Comparison of ENCODE assay signal across 13 cellular contexts in the genomic region with DNA sequence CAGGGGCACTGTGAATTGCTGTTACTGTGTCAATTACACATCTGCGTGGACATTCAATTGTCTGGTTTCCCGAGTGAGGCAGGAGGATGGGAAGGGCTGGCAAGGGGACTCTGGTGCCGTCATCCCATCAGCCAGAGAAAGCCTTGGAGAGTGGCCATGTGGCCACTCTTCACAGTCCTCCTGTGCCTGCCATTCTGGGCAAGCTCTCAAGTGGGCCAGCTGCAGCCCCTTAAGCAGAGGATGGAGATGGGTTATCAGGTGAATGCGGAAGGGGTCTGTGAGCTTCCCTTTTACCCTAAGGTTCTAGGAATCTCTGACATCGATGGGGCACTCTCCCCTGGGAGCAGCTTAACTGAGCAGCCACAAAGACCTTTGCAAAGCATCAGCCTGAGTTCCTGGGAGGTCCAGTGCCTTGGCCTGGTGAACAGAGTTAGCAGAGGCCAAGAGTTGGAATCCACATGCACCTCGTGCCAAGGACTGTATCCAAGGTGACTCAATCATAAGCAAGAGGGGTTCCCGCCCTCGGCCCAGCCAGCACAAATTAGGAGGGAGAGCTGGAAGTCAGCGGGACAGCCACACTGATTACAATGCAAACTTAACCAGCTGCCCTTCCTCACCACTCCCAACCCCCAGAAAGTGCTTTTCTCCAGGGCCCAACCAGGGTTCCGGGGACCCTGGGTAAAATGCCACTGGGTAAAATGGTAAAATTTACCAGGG.
A peak's percentile ranks its signal among the peaks of the same experiment; 100 is the strongest.
DNase-seq lines count a peak whose midpoint lies in the region; ATAC-seq and TF ChIP-seq lines count a peak whose summit lies in the region.
"Had no signal": no experiment of that assay in that cellular context is flagged by ENCODE, and none has a peak within 500 bp of the region (broad histone marks: within the 10 kb centered on the region; RNA-seq: fewer than 3 reads in every experiment).

No MANE protein-coding gene starts in this region.

- no peak for TF ChIP-seq CTCF in SK-N-SH (IDR thresholded peaks at IDR 0.05)

- 20% methylated on average over 7 of the region's 10 CpGs for WGBS in SK-N-SH (ENCODE audit: low lambda C conversion rate)

- H3K27ac ChIP-seq in SK-N-SH (ENCODE audit: low read depth in 2 of 2, low read length in 1 of 2) = peak overlapping the region in 1 of 2 experiments; percentile 94; a peak in 2 of 4 replicates
- H3K27ac ChIP-seq: adrenal gland, uterus had no signal

- H3K9me2 ChIP-seq in SK-N-SH = no peaks in the 10 kb centered on the region

- H3K9me3 ChIP-seq in SK-N-SH = no peaks in the 10 kb centered on the region
- no peaks in the 10 kb centered on the region for H3K9me3 ChIP-seq in iPS-15b (ENCODE audit: control insufficient read depth, insufficient read depth, low read length)
- H3K9me3 ChIP-seq: adrenal gland, HAP-1, uterus had no signal

- H3K9ac ChIP-seq in SK-N-SH (no peak overlapping the region), iPS-15b (ENCODE audit: low read depth, low read length) (no peak overlapping the region)

- no peak overlapping the region for H2AFZ ChIP-seq in SK-N-SH (ENCODE audit: low read depth)

- CTCF ChIA-PET in SK-N-SH (lab: Yijun Ruan, JAX) = interaction anchor here (0.7 to 1.5 kb wide), 5 partner anchors 10 to 739 kb away, joined by 3 to 5 read pairs (median 3); no protein-coding TSS in a partner anchor

- POLR2A ChIA-PET in SK-N-SH (lab: Yijun Ruan, JAX) = interaction anchor here (0.6 to 1.8 kb wide), 6 partner anchors 18 to 195 kb away, joined by 3 to 8 read pairs (median 3); no protein-coding TSS in a partner anchor

- H3K4me1 ChIP-seq in SK-N-SH (ENCODE audit: control insufficient read depth in 1 of 2, insufficient read depth in 2 of 2, low read depth in 1 of 2, low read length in 1 of 2) (peaks cover 0 to 49% of the 10 kb centered on the region in 2 experiments; a peak in 1 of 4 replicates), iPS-15b (ENCODE audit: control insufficient read depth, insufficient read depth, low read length) (peaks cover 19% of the 10 kb centered on the region)
- H3K4me1 ChIP-seq: adrenal gland, HAP-1 had no signal

- no peak; the same call in 1 of the 2 replicates for TF ChIP-seq RAD21 in SK-N-SH (IDR thresholded peaks at IDR 0.05; ENCODE audit: low read length)

- peak in 1 of 2 experiments; percentile 82; a peak in 2 of 4 replicates for TF ChIP-seq EP300 in SK-N-SH (IDR thresholded peaks at IDR 0.05; ENCODE audit: borderline replicate concordance in 1 of 2, low read depth in 1 of 2, low read length in 1 of 2)

- H3K4me3 ChIP-seq in SK-N-SH (ENCODE audit: low read depth in 2 of 2, low read length in 1 of 2) (no peak overlapping the region), iPS-15b (ENCODE audit: low read depth, low read length) (peak overlapping the region; percentile 59)
- H3K4me3 ChIP-seq: adrenal gland, HAP-1, uterus had no signal

- no peaks in the 10 kb centered on the region for H4K20me1 ChIP-seq in SK-N-SH (ENCODE audit: insufficient read depth)

- H3K36me3 ChIP-seq in SK-N-SH (replicated peaks in 1 of 2; ENCODE audit: control insufficient read depth in 1 of 2, insufficient read depth in 2 of 2, low read length in 1 of 2) = no peaks in the 10 kb centered on the region
- no peaks in the 10 kb centered on the region for H3K36me3 ChIP-seq in iPS-15b (ENCODE audit: control insufficient read depth, insufficient read depth, low read length)
- H3K36me3 ChIP-seq: adrenal gland, HAP-1, uterus had no signal

- H3K79me2 ChIP-seq in SK-N-SH (ENCODE audit: insufficient read depth) = no peaks in the 10 kb centered on the region

- H3K4me2 ChIP-seq in SK-N-SH = no peak overlapping the region

- no peaks in the 10 kb centered on the region for H3F3A ChIP-seq in SK-N-SH (replicated peaks; ENCODE audit: insufficient read depth)

- ATAC-seq in SK-N-SH treated with all-trans-retinoic acid at 6 μM for 48 hours (no peak), HG02938 (IDR thresholded peaks at IDR 0.05; ENCODE audit: unreplicated experiment) (no peak), HG02981 (IDR thresholded peaks at IDR 0.05; ENCODE audit: unreplicated experiment) (no peak)
- ATAC-seq: activated T-cell treated with anti-CD3 and anti-CD28 coated beads, Interleukin-2, amount 50 U/mL, for 4 hours had no signal

- intact Hi-C loops in posterior vena cava (cut with DNase I) = no loop called here

- H3K27me3 ChIP-seq in SK-N-SH (ENCODE audit: insufficient read depth) (no peaks in the 10 kb centered on the region; the same call in 1 of the 2 replicates), iPS-15b (ENCODE audit: control insufficient read depth, insufficient read depth, low read length) (peaks cover 72% of the 10 kb centered on the region)

- DNase-seq in SK-N-SH (peak; percentile 73), amygdala (lab: John Stamatoyannopoulos, UW) (peak in 41 of 56 donors; percentile 9 to 73 (median 38)), superior temporal gyrus (ENCODE audit: extremely low spot score) (peak; percentile 25), posterior vena cava (ENCODE audit: low spot score) (no peak)
- DNase-seq: activated CD4-positive, CD25-positive, alpha-beta regulatory T cell; activated T-cell treated with anti-CD3 and anti-CD28 coated beads, Interleukin-2, amount 50 U/mL, for 4 hours; adrenal gland had no signal

TF ChIP-seq in SK-N-SH, 30 proteins besides CTCF, POLR2A, EP300 and RAD21:
- TF ChIP-seq CHD2 (IDR thresholded peaks at IDR 0.05; ENCODE audit: low read length, partially characterized antibody) = no peak
- TF ChIP-seq TEAD4 (IDR thresholded peaks at IDR 0.05; ENCODE audit: borderline replicate concordance, insufficient read depth) = no peak
- TF ChIP-seq RCOR1 (IDR thresholded peaks at IDR 0.05; ENCODE audit: low read length) = no peak
- TF ChIP-seq YY1 (IDR thresholded peaks at IDR 0.05; ENCODE audit: low read depth) = no peak
- TF ChIP-seq RFX5 (IDR thresholded peaks at IDR 0.05; ENCODE audit: low read length) = no peak
- TF ChIP-seq GABPA (IDR thresholded peaks at IDR 0.05; ENCODE audit: low read depth) = no peak
- peak; percentile 21; the same call in 1 of the 2 replicates for TF ChIP-seq MXI1 (IDR thresholded peaks at IDR 0.05; ENCODE audit: low read depth, low read length)
- TF ChIP-seq POLR2AphosphoS5 (IDR thresholded peaks at IDR 0.05; ENCODE audit: low read depth, low read length) = no peak
- TF ChIP-seq JUND (IDR thresholded peaks at IDR 0.05) = no peak
- TF ChIP-seq TCF12 (IDR thresholded peaks at IDR 0.05) = no peak
- TF ChIP-seq GATA2 (CRISPR knock-in tag; IDR thresholded peaks at IDR 0.05) = peak; percentile 71
- TF ChIP-seq, protein P1, sequence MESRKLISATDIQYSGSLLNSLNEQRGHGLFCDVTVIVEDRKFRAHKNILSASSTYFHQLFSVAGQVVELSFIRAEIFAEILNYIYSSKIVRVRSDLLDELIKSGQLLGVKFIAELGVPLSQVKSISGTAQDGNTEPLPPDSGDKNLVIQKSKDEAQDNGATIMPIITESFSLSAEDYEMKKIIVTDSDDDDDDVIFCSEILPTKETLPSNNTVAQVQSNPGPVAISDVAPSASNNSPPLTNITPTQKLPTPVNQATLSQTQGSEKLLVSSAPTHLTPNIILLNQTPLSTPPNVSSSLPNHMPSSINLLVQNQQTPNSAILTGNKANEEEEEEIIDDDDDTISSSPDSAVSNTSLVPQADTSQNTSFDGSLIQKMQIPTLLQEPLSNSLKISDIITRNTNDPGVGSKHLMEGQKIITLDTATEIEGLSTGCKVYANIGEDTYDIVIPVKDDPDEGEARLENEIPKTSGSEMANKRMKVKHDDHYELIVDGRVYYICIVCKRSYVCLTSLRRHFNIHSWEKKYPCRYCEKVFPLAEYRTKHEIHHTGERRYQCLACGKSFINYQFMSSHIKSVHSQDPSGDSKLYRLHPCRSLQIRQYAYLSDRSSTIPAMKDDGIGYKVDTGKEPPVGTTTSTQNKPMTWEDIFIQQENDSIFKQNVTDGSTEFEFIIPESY (IDR thresholded peaks at IDR 0.05; ENCODE audit: borderline replicate concordance, low read depth) = no peak

TF ChIP-seq in SK-N-SH treated with all-trans-retinoic acid at 6 μM for 48 hours, 23 proteins besides CTCF, POLR2A, EP300 and RAD21 (continues in another document):
- TF ChIP-seq ISL1 (CRISPR knock-in tag; IDR thresholded peaks at IDR 0.05) (no peak), PPARA (CRISPR knock-in tag; IDR thresholded peaks at IDR 0.05; ENCODE audit: borderline replicate concordance) (no peak), TCF4 (CRISPR knock-in tag; IDR thresholded peaks at IDR 0.05; ENCODE audit: borderline replicate concordance) (no peak), TOX (CRISPR knock-in tag; IDR thresholded peaks at IDR 0.05; ENCODE audit: borderline replicate concordance) (no peak), ZC3H10 (CRISPR knock-in tag; IDR thresholded peaks at IDR 0.05) (no peak), ZNF70 (CRISPR knock-in tag; IDR thresholded peaks at IDR 0.05) (no peak), ESRRG (CRISPR knock-in tag; IDR thresholded peaks at IDR 0.05) (no peak), ZFP3 (CRISPR knock-in tag; IDR thresholded peaks at IDR 0.05) (no peak), ZNF8 (CRISPR knock-in tag; IDR thresholded peaks at IDR 0.05) (no peak), CSDC2 (CRISPR knock-in tag; IDR thresholded peaks at IDR 0.05) (no peak), GLIS3 (CRISPR knock-in tag; IDR thresholded peaks at IDR 0.05) (no peak), RARB (CRISPR knock-in tag; IDR thresholded peaks at IDR 0.05) (no peak), ARNTL (CRISPR knock-in tag; IDR thresholded peaks at IDR 0.05; ENCODE audit: borderline replicate concordance, low read depth) (no peak)
- TF ChIP-seq, protein P2, sequence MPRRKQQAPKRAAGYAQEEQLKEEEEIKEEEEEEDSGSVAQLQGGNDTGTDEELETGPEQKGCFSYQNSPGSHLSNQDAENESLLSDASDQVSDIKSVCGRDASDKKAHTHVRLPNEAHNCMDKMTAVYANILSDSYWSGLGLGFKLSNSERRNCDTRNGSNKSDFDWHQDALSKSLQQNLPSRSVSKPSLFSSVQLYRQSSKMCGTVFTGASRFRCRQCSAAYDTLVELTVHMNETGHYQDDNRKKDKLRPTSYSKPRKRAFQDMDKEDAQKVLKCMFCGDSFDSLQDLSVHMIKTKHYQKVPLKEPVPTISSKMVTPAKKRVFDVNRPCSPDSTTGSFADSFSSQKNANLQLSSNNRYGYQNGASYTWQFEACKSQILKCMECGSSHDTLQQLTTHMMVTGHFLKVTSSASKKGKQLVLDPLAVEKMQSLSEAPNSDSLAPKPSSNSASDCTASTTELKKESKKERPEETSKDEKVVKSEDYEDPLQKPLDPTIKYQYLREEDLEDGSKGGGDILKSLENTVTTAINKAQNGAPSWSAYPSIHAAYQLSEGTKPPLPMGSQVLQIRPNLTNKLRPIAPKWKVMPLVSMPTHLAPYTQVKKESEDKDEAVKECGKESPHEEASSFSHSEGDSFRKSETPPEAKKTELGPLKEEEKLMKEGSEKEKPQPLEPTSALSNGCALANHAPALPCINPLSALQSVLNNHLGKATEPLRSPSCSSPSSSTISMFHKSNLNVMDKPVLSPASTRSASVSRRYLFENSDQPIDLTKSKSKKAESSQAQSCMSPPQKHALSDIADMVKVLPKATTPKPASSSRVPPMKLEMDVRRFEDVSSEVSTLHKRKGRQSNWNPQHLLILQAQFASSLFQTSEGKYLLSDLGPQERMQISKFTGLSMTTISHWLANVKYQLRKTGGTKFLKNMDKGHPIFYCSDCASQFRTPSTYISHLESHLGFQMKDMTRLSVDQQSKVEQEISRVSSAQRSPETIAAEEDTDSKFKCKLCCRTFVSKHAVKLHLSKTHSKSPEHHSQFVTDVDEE (CRISPR knock-in tag; IDR thresholded peaks at IDR 0.05) = no peak
